ENCODE assay signal across 29 cellular contexts in genomic region chr1:30882678-30883388, GRCh38. TPM values are rescaled to one million over a fixed set of nuclear protein-coding genes. Genes with fewer than 3 reads are reported as not detected.
DNase-seq lines count a peak whose midpoint lies in the region; ATAC-seq and TF ChIP-seq lines count a peak whose summit lies in the region.
"Had no signal": no experiment of that assay in that cellular context is flagged by ENCODE, and none has a peak within 500 bp of the region (broad histone marks: within the 10 kb centered on the region; RNA-seq: fewer than 3 reads in every experiment).

No MANE protein-coding gene starts in this region.

- H3K4me3 ChIP-seq in right atrium auricular region (no peak overlapping the region), neural cell (ENCODE audit: low read length) (peak overlapping the region; percentile 66), suprapubic skin (no peak overlapping the region)
- H3K4me3 ChIP-seq: pancreas had no signal

- TF ChIP-seq EP300 in neural cell (conservative IDR thresholded peaks at IDR 0.05; ENCODE audit: poor library complexity, severe bottlenecking) (no peak), suprapubic skin (IDR thresholded peaks at IDR 0.05) (no peak)

- H3K79me2 ChIP-seq in neural cell (replicated peaks; ENCODE audit: insufficient read depth, low read length) = peaks cover 85% of the 10 kb centered on the region

- DNase-seq in Right ventricle myocardium inferior (ENCODE audit: missing footprints) (peak; percentile 44), right atrium auricular region (ENCODE audit: low spot score) (no peak), caudate nucleus (lab: John Stamatoyannopoulos, UW) (peak in 19 of 61 donors; percentile 8 to 74 (median 37)), suprapubic skin (ENCODE audit: low spot score in 2 of 2) (no peak), NCI-H2029 treated with DMSO at 0.1 percent for 48 hours (lab: John Stamatoyannopoulos, UW) (no peak), EL (no peak)
- DNase-seq: activated CD4-positive, alpha-beta T cell treated with anti-CD3 and anti-CD28 coated beads for 4 hours; CD4-positive, alpha-beta memory T cell; cortex of kidney; effector memory CD4-positive, alpha-beta T cell; glutamatergic neuron; H7; left colon; MM.1S; NCI-H1105 treated with DMSO at 0.1 percent for 48 hours; NCI-H2081 treated with DMSO at 0.1 percent for 48 hours; NCI-H2227 treated with DMSO at 0.1 percent for 48 hours; NCI-H748 treated with DMSO at 0.1 percent for 48 hours; nephron progenitor cell; RPMI8226; stimulated activated CD4-positive, alpha-beta T cell treated with anti-CD3 and anti-CD28 coated beads, Interleukin-12 subunit alpha, Interleukin-12 subunit beta, amount 100 ng/mL, for 4 hours; stimulated activated CD4-positive, alpha-beta T cell treated with anti-CD3 and anti-CD28 coated beads, Interleukin-2, amount 100 ng/mL, for 48 hours; T-cell; WERI-Rb-1 had no signal

- TF ChIP-seq RAD21 in neural cell (conservative IDR thresholded peaks at IDR 0.05) = no peak

- intact Hi-C loops in Right ventricle myocardium inferior (cut with DNase I) = no loop called here

- no peaks in the 10 kb centered on the region for H3F3A ChIP-seq in neural cell (ENCODE audit: insufficient read depth, low read length, poor library complexity, severe bottlenecking)

- TF ChIP-seq POLR2A in suprapubic skin (IDR thresholded peaks at IDR 0.05) = no peak

- no peak overlapping the region for H2AFZ ChIP-seq in neural cell (ENCODE audit: low read depth, low read length)

- no peaks in the 10 kb centered on the region for H3K9me2 ChIP-seq in neural cell (ENCODE audit: insufficient read depth, low read length)

- WGBS in suprapubic skin = 84% methylated on average over 14 of the region's 14 CpGs

- TF ChIP-seq CTCF in right atrium auricular region (IDR thresholded peaks at IDR 0.05) = no peak
- no peak for TF ChIP-seq CTCF in neural cell (IDR thresholded peaks at IDR 0.05; ENCODE audit: poor library complexity, severe bottlenecking)
- no peak for TF ChIP-seq CTCF in suprapubic skin (IDR thresholded peaks at IDR 0.05)

- no peaks in the 10 kb centered on the region for H3K9me3 ChIP-seq in right atrium auricular region
- H3K9me3 ChIP-seq in neural cell (ENCODE audit: low read length) = no peaks in the 10 kb centered on the region
- no peaks in the 10 kb centered on the region for H3K9me3 ChIP-seq in suprapubic skin
- H3K9me3 ChIP-seq: pancreas had no signal

- ATAC-seq in Right ventricle myocardium inferior (no peak), HG03095 (IDR thresholded peaks at IDR 0.05; ENCODE audit: unreplicated experiment) (no peak)
- ATAC-seq: left colon, pancreas, sciatic nerve, T-cell had no signal

- H3K27ac ChIP-seq in right atrium auricular region = no peak overlapping the region
- H3K27ac ChIP-seq in caudate nucleus (ENCODE audit: low read depth, low read length) = peak overlapping the region; percentile 6
- H3K27ac ChIP-seq in neural cell (ENCODE audit: low read length) = peak overlapping the region; percentile 100
- H3K27ac ChIP-seq in suprapubic skin = no peak overlapping the region
- H3K27ac ChIP-seq: KMS-11, pancreas, WERI-Rb-1 had no signal

- H3K27me3 ChIP-seq in right atrium auricular region (no peaks in the 10 kb centered on the region), neural cell (ENCODE audit: insufficient read depth, low read depth, low read length) (no peaks in the 10 kb centered on the region), suprapubic skin (no peaks in the 10 kb centered on the region)
- H3K27me3 ChIP-seq: pancreas had no signal

- peak overlapping the region; percentile 94 for H3K9ac ChIP-seq in neural cell (ENCODE audit: low read length)
- H3K9ac ChIP-seq: KMS-11 had no signal

- no peaks in the 10 kb centered on the region for H4K20me1 ChIP-seq in neural cell (ENCODE audit: insufficient read depth)

- H3K4me1 ChIP-seq in right atrium auricular region (peaks cover 0 to 33% of the 10 kb centered on the region in 2 donors), suprapubic skin (peaks cover 7% of the 10 kb centered on the region)
- H3K4me1 ChIP-seq: pancreas had no signal

- no peaks in the 10 kb centered on the region for H3K36me3 ChIP-seq in right atrium auricular region
- no peaks in the 10 kb centered on the region for H3K36me3 ChIP-seq in neural cell (ENCODE audit: insufficient read depth, low read length)
- no peaks in the 10 kb centered on the region for H3K36me3 ChIP-seq in suprapubic skin
- H3K36me3 ChIP-seq: pancreas, WERI-Rb-1 had no signal

- H3K4me2 ChIP-seq in neural cell (ENCODE audit: low read length) = no peak overlapping the region
- H3K4me2 ChIP-seq: KMS-11 had no signal

TF ChIP-seq in neural cell, 6 proteins besides CTCF, POLR2A, EP300 and RAD21:
- TF ChIP-seq EZH2 (IDR thresholded peaks at IDR 0.05; ENCODE audit: borderline replicate concordance, insufficient read depth, low read length, poor library complexity, severe bottlenecking) (no peak), POLR2AphosphoS5 (IDR thresholded peaks at IDR 0.05) (no peak), SMC3 (conservative IDR thresholded peaks at IDR 0.05; ENCODE audit: poor library complexity) (no peak), MXI1 (conservative IDR thresholded peaks at IDR 0.05; ENCODE audit: poor library complexity, severe bottlenecking) (no peak), REST (IDR thresholded peaks at IDR 0.05; ENCODE audit: borderline replicate concordance) (no peak)

RNA-seq across cellular contexts. Expression of gene SDC3, which starts 25.7 kb away (rescaled TPM):
- 28.5 TPM for total RNA-seq in Right ventricle myocardium inferior
- 10 to 100 TPM; 15.9 to 43.8 TPM for total RNA-seq in right atrium auricular region
- 55.2 and 79.5 TPM in 2 replicates for polyA plus RNA-seq in neural cell
- 142 and 179 TPM in 2 replicates for polyA minus RNA-seq in neural cell
- total RNA-seq in suprapubic skin = 10 to 100 TPM in 3 of 4 donors, 1 to 10 TPM in 1; 7.7 to 16.7 (median 15.1) TPM
- polyA plus RNA-seq: CD4-positive, alpha-beta memory T cell had no signal

Comparison
In these comparisons a context has a peak if more than half of its experiments do, and no peak if none do; other contexts are left out.
1. H3K27ac ChIP-seq: peak in caudate nucleus (single experiment) and neural cell (single experiment); none in right atrium auricular region (0 of 2) and suprapubic skin (single experiment).